Comparison of ENCODE assay signal across 12 cellular contexts in genomic region chr22:42949159-42949558, GRCh38.
DNase-seq lines count a peak whose midpoint lies in the region; ATAC-seq and TF ChIP-seq lines count a peak whose summit lies in the region.
"Had no signal": no experiment of that assay in that cellular context is flagged by ENCODE, and none has a peak within 500 bp of the region (broad histone marks: within the 10 kb centered on the region; RNA-seq: fewer than 3 reads in every experiment).

No MANE protein-coding gene starts in this region.

- no peak overlapping the region for H4K8ac ChIP-seq in IMR-90 (ENCODE audit: low read depth in 2 of 2, low read length in 2 of 2)

- H2BK120ac ChIP-seq in IMR-90 (ENCODE audit: low read depth, low read length), result no peak overlapping the region

- no peak overlapping the region; the same call in 1 of the 2 replicates for H3K14ac ChIP-seq in IMR-90 (replicated peaks; ENCODE audit: low read depth, low read length)

- peaks cover 77% of the 10 kb centered on the region for H4K20me1 ChIP-seq in IMR-90 (ENCODE audit: insufficient read depth, low read length)

- H3K36me3 ChIP-seq in IMR-90 (ENCODE audit: control insufficient read depth, insufficient read depth, low read length) (no peaks in the 10 kb centered on the region; the same call in 1 of the 2 replicates), right atrium auricular region (no peaks in the 10 kb centered on the region)

- H2BK5ac ChIP-seq in IMR-90 (ENCODE audit: low read depth, low read length, poor library complexity, severe bottlenecking), result no peak overlapping the region

- no peak overlapping the region for H4K91ac ChIP-seq in IMR-90 (ENCODE audit: insufficient read depth, low read depth, low read length)

- no TSS peak for BruUV-seq in IMR-90 (replicated peaks; lab: Mats Ljungman, UMichigan)
- BruUV-seq in MCF 10A (replicated peaks; lab: Mats Ljungman, UMichigan), result no TSS peak

- peak; percentile 20; the same call in 1 of the 2 replicates for TF ChIP-seq RAD21 in IMR-90 (IDR thresholded peaks at IDR 0.05; ENCODE audit: low read length)

- H3K27me3 ChIP-seq in IMR-90 (ENCODE audit: control insufficient read depth, insufficient read depth, low read length) (no peaks in the 10 kb centered on the region), right atrium auricular region (no peaks in the 10 kb centered on the region)

- H3K4me3 Mint-ChIP-seq in MCF 10A (ENCODE audit: unreplicated experiment), result no peak overlapping the region

- POLR2A ChIA-PET in IMR-90 (lab: Charles Lee; ENCODE audit: unreplicated experiment), result no interaction called here
- POLR2A ChIA-PET in MCF 10A (lab: Yijun Ruan, JAX), result interaction anchor here (1.1 to 1.4 kb wide), 3 partner anchors 9 to 16 kb away, joined by 4 to 5 read pairs (median 5); no protein-coding TSS in a partner anchor

- WGBS in IMR-90 (ENCODE audit: extremely low coverage in 2 of 2, insufficient read length in 1 of 2), 2 experiments, result no CpG with 5 or more reads among the region's 6 CpGs

- H3K27ac ChIP-seq in IMR-90 (ENCODE audit: insufficient read depth, low read length) (no peak overlapping the region), right atrium auricular region (peak overlapping the region; percentile 26 to 66)
- H3K27ac ChIP-seq: KMS-11 had no signal

- H2BK20ac ChIP-seq in IMR-90 (ENCODE audit: low read depth, low read length), result no peak overlapping the region

- no peak overlapping the region for H3K4me2 ChIP-seq in IMR-90 (ENCODE audit: low read depth, low read length)
- H3K4me2 ChIP-seq: KMS-11 had no signal

- intact Hi-C loops in IMR-90 (cut with micrococcal nuclease) (no loop called here), MCF 10A (cut with micrococcal nuclease) (no loop called here)

- no peak overlapping the region for H2BK15ac ChIP-seq in IMR-90 (ENCODE audit: low read depth, low read length)

- peak overlapping the region; percentile 53 for H3K27ac Mint-ChIP-seq in MCF 10A (ENCODE audit: low read depth, unreplicated experiment)

- in situ Hi-C loops in IMR-90 (cut with MboI; ENCODE audit: low sequenced_read_pairs), result no loop called here

- CTCF ChIA-PET in IMR-90 (lab: Yijun Ruan, JAX), result no interaction called here
- CTCF ChIA-PET in MCF 10A (lab: Yijun Ruan, JAX), result no interaction called here

- no peak overlapping the region for H4K5ac ChIP-seq in IMR-90 (ENCODE audit: low read depth, low read length)

- H3K9me3 ChIP-seq in IMR-90 (ENCODE audit: control insufficient read depth, insufficient read depth, low read length) (no peaks in the 10 kb centered on the region), right atrium auricular region (no peaks in the 10 kb centered on the region)

- no peak overlapping the region for H3K18ac ChIP-seq in IMR-90 (ENCODE audit: low read depth, low read length)

- no peak overlapping the region for H3K56ac ChIP-seq in IMR-90 (ENCODE audit: extremely low read depth, insufficient read depth, low read length)

- H2AFZ ChIP-seq in IMR-90 (replicated peaks; ENCODE audit: low read length, poor library complexity), result no peak overlapping the region

- H3K27me3 Mint-ChIP-seq in MCF 10A (ENCODE audit: insufficient read depth, unreplicated experiment), result no peaks in the 10 kb centered on the region

- no peak overlapping the region for H3K4ac ChIP-seq in IMR-90 (ENCODE audit: low read depth, low read length)

- H3K9me1 ChIP-seq in IMR-90 (ENCODE audit: insufficient read depth, low read length), result peaks cover 44% of the 10 kb centered on the region

- no peaks in the 10 kb centered on the region for H3K9me3 Mint-ChIP-seq in MCF 10A (ENCODE audit: unreplicated experiment)

- H3K4me3 ChIP-seq in IMR-90 (ENCODE audit: insufficient read depth, low read depth, low read length), result no peak overlapping the region
- H3K4me3 ChIP-seq in right atrium auricular region, result no peak overlapping the region
- no peak overlapping the region for H3K4me3 ChIP-seq in skeletal muscle cell (ENCODE audit: low read depth, low read length)

- DNase-seq in IMR-90, result peak; percentile 69
- DNase-seq in MCF 10A (ENCODE audit: unreplicated experiment), result peak; percentile 54
- no peak for DNase-seq in right atrium auricular region (ENCODE audit: low spot score)
- peak; percentile 45 for DNase-seq in skeletal muscle cell (ENCODE audit: low read depth)
- no peak for DNase-seq in NK-92 (lab: John Stamatoyannopoulos, UW; ENCODE audit: unreplicated experiment)
- DNase-seq in RKO (ENCODE audit: low spot score), result no peak
- DNase-seq in NCI-H2029 (lab: John Stamatoyannopoulos, UW), result no peak
- no peak for DNase-seq in 8988T
- DNase-seq: central memory CD4-positive, alpha-beta T cell; NCI-H526 treated with DMSO at 0.1 percent for 48 hours; T1000 had no signal

- H3K4me1 ChIP-seq in IMR-90 (ENCODE audit: control insufficient read depth, insufficient read depth, low read length) (peaks cover 15% of the 10 kb centered on the region), right atrium auricular region (peaks cover 0 to 94% of the 10 kb centered on the region in 2 donors)

- peaks cover 4% of the 10 kb centered on the region for H3K36me3 Mint-ChIP-seq in MCF 10A (ENCODE audit: insufficient read depth, unreplicated experiment)

- no peak overlapping the region for H3K23ac ChIP-seq in IMR-90 (ENCODE audit: low read depth, low read length)

- no peak overlapping the region for H2AK5ac ChIP-seq in IMR-90 (ENCODE audit: low read depth, low read length)

- no peak overlapping the region for H3K9ac ChIP-seq in IMR-90 (ENCODE audit: low read depth, low read length)
- H3K9ac ChIP-seq: KMS-11 had no signal

- H2AK9ac ChIP-seq in IMR-90 (replicated peaks; ENCODE audit: low read depth, low read length, poor library complexity), result peak overlapping the region; percentile 76

- dilution Hi-C loops in IMR-90 (cut with HindIII; ENCODE audit: low sequenced_read_pairs, unreplicated experiment), result no loop called here

- TF ChIP-seq POLR2A in IMR-90 (IDR thresholded peaks at IDR 0.05; ENCODE audit: low read depth, low read length), result no peak

- peak; percentile 65 for ATAC-seq in IMR-90 (ENCODE audit: low read depth)

- H3K4me1 Mint-ChIP-seq in MCF 10A (ENCODE audit: insufficient read depth, unreplicated experiment), result peaks cover 54% of the 10 kb centered on the region

- TF ChIP-seq CTCF in IMR-90 (conservative IDR thresholded peaks at IDR 0.05; ENCODE audit: low read depth, low read length) (no peak), MCF 10A (IDR thresholded peaks at IDR 0.05; ENCODE audit: unreplicated experiment) (no peak), right atrium auricular region (IDR thresholded peaks at IDR 0.05) (no peak)

- peaks cover 50 to 89% of the 10 kb centered on the region in 2 experiments for H3K79me1 ChIP-seq in IMR-90 (ENCODE audit: low read depth in 1 of 2, low read length in 2 of 2)

TF ChIP-seq in IMR-90, 13 proteins besides CTCF, POLR2A, EP300 and RAD21:
- TF ChIP-seq RCOR1 (IDR thresholded peaks at IDR 0.05; ENCODE audit: insufficient replicate concordance, low read length) (no peak), RFX5 (IDR thresholded peaks at IDR 0.05; ENCODE audit: low read depth, low read length) (no peak), CHD1 (IDR thresholded peaks at IDR 0.05; ENCODE audit: low read depth, low read length) (no peak), NFE2L2 (IDR thresholded peaks at IDR 0.05; ENCODE audit: low read depth, low read length) (no peak), FOS (IDR thresholded peaks at IDR 0.05; ENCODE audit: low read depth, low read length) (no peak), MAFK (IDR thresholded peaks at IDR 0.05; ENCODE audit: low read depth, low read length) (no peak), ELK1 (IDR thresholded peaks at IDR 0.05; ENCODE audit: borderline replicate concordance, low read depth, low read length) (no peak), USF2 (IDR thresholded peaks at IDR 0.05; ENCODE audit: low read depth, low read length) (no peak), CEBPB (IDR thresholded peaks at IDR 0.05; ENCODE audit: low read depth, low read length) (no peak), BHLHE40 (IDR thresholded peaks at IDR 0.05; ENCODE audit: low read depth, low read length) (no peak)
TF ChIP-seq in IMR-90: peak in this region for 0.

Comparison
In these comparisons a context has a peak if more than half of its experiments do, and no peak if none do; other contexts are left out.
1. DNase-seq: peak in IMR-90 (single experiment), MCF 10A (single experiment) and skeletal muscle cell (single experiment); none in right atrium auricular region (single experiment), NK-92 (single experiment), RKO (single experiment), NCI-H2029 (single experiment) and 8988T (single experiment).